Comparison of ENCODE assay signal across 19 cellular contexts in the genomic region with DNA sequence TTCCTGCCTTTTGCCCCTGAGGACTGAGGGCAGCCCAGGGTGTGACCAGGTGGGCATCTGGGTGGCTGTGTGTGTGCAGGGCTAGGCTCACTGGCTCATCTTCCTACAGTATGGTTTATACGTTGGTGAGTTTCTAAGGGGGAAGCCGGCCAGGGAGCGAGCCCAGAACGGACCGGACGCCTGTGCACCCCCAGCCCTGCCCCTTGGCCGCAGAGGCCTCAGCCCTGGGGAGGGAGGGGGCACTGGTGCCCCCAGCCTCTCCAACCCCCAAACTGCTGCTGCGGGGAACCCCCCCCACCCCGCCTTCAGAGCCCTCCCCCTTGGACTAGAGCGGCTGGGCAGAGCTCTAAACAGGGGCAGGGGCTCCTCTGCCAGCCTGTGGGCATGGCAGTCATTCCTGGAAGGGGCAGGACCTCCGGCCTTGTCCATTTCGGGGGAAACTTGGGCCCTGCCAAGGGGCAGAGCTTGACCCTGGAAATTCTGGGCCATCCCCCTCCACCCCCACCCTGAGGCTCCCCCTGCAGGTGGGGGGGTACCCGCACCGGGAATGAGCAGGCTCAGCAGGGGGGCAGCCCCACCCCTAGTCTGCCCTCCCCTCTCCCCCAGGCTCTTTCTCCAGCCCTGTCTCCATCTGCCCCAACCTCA. TPM values are rescaled to one million over a fixed set of nuclear protein-coding genes. Genes with fewer than 3 reads are reported as not detected.
DNase-seq lines count a peak whose midpoint lies in the region; ATAC-seq and TF ChIP-seq lines count a peak whose summit lies in the region.
"Had no signal": no experiment of that assay in that cellular context is flagged by ENCODE, and none has a peak within 500 bp of the region (broad histone marks: within the 10 kb centered on the region; RNA-seq: fewer than 3 reads in every experiment).

No MANE protein-coding gene starts in this region.

- H3K27ac Mint-ChIP-seq in CD4-positive, alpha-beta memory T cell, result peak overlapping the region in 5 of 7 donors; percentile 80 to 94 (median 86)
- peak overlapping the region; percentile 77 for H3K27ac Mint-ChIP-seq in activated B cell treated with CpG ODN at 0.5 μM for 24 hours
- no peak overlapping the region for H3K27ac Mint-ChIP-seq in neural progenitor cell

- H3K4me3 ChIP-seq in CD4-positive, alpha-beta memory T cell (ENCODE audit: low read length in 2 of 2), result no peak overlapping the region
- no peak overlapping the region for H3K4me3 ChIP-seq in H7 (ENCODE audit: insufficient read depth, low read depth, low read length)
- H3K4me3 ChIP-seq in neural progenitor cell, result no peak overlapping the region
- H3K4me3 ChIP-seq: GM12878, SK-N-MC, skin epidermis had no signal

- no peaks in the 10 kb centered on the region for H3K9me3 Mint-ChIP-seq in CD4-positive, alpha-beta memory T cell
- H3K9me3 Mint-ChIP-seq in activated B cell treated with CpG ODN at 0.5 μM for 24 hours (no peaks in the 10 kb centered on the region), neural progenitor cell (no peaks in the 10 kb centered on the region)
- H3K9me3 Mint-ChIP-seq: CD4-positive, CD25-positive, alpha-beta regulatory T cell had no signal

- H3K27ac ChIP-seq in CD4-positive, alpha-beta memory T cell (ENCODE audit: low read depth, low read length), result no peak overlapping the region
- no peak overlapping the region for H3K27ac ChIP-seq in neural progenitor cell
- H3K27ac ChIP-seq: SK-N-MC had no signal

- peaks cover 24% of the 10 kb centered on the region for H3F3A ChIP-seq in neural progenitor cell (ENCODE audit: low read depth)

- H3K4me1 Mint-ChIP-seq in CD4-positive, alpha-beta memory T cell, result peaks cover 12 to 46% (median 32%) of the 10 kb centered on the region in 4 donors
- H3K4me1 Mint-ChIP-seq in activated B cell treated with CpG ODN at 0.5 μM for 24 hours (peaks cover 40% of the 10 kb centered on the region), neural progenitor cell (peaks cover 57% of the 10 kb centered on the region)

- no peaks in the 10 kb centered on the region for H3K9me3 ChIP-seq in CD4-positive, alpha-beta memory T cell (ENCODE audit: control insufficient read depth in 1 of 2, low read length in 2 of 2)
- no peaks in the 10 kb centered on the region for H3K9me3 ChIP-seq in neural progenitor cell (ENCODE audit: low read depth)

- H3K27me3 Mint-ChIP-seq in CD4-positive, alpha-beta memory T cell, result peaks cover 0 to 1% of the 10 kb centered on the region in 2 donors
- no peaks in the 10 kb centered on the region for H3K27me3 Mint-ChIP-seq in activated B cell treated with CpG ODN at 0.5 μM for 24 hours
- peaks cover 2% of the 10 kb centered on the region for H3K27me3 Mint-ChIP-seq in neural progenitor cell (ENCODE audit: insufficient read depth, low read depth)

- no peaks in the 10 kb centered on the region for H3K36me3 ChIP-seq in CD4-positive, alpha-beta memory T cell (ENCODE audit: insufficient read depth, low read length)
- H3K36me3 ChIP-seq in H7 (replicated peaks; ENCODE audit: control insufficient read depth, insufficient read depth, low read length) (peaks cover 6% of the 10 kb centered on the region), neural progenitor cell (no peaks in the 10 kb centered on the region)

- no peak overlapping the region for H3K9ac ChIP-seq in neural progenitor cell

- POLR2A ChIA-PET in CD4-positive, alpha-beta memory T cell (lab: Charles Lee; ENCODE audit: partially characterized antibody), result interaction anchor here (1.3 to 13.4 kb wide), 3 partner anchors 8 to 28 kb away, joined by 4 to 167 read pairs (median 5); a partner anchor contains a TSS
- POLR2A ChIA-PET in activated B cell treated with CpG ODN at 0.5 μM for 24 hours (lab: Charles Lee), result interaction anchor here (5.2 kb wide), 1 partner anchor 15 kb away, joined by 50 read pairs; a partner anchor contains a TSS

- H4K20me1 ChIP-seq in neural progenitor cell (ENCODE audit: low read depth), result peaks cover 56% of the 10 kb centered on the region

- H3K79me2 ChIP-seq in neural progenitor cell (ENCODE audit: low read depth), result peaks cover 8% of the 10 kb centered on the region

- ATAC-seq in activated B cell treated with CpG ODN at 0.5 μM for 24 hours (ENCODE audit: low read depth), result no peak
- no peak for ATAC-seq in HG02884 (IDR thresholded peaks at IDR 0.05; ENCODE audit: unreplicated experiment)
- no peak for ATAC-seq in GM19467 (IDR thresholded peaks at IDR 0.05; ENCODE audit: unreplicated experiment)
- ATAC-seq in GM19328 (IDR thresholded peaks at IDR 0.05; ENCODE audit: unreplicated experiment), result no peak

- intact Hi-C loops in CD4-positive, alpha-beta memory T cell (cut with micrococcal nuclease), result no loop called here
- intact Hi-C loops in activated B cell treated with CpG ODN at 0.5 μM for 24 hours (cut with micrococcal nuclease), result no loop called here

- H2AFZ ChIP-seq in neural progenitor cell (replicated peaks), result no peak overlapping the region

- peaks cover 38% of the 10 kb centered on the region for H3K4me1 ChIP-seq in CD4-positive, alpha-beta memory T cell (ENCODE audit: insufficient read depth, low read length)
- peaks cover 22% of the 10 kb centered on the region for H3K4me1 ChIP-seq in neural progenitor cell

- no peaks in the 10 kb centered on the region for H3K36me3 Mint-ChIP-seq in CD4-positive, alpha-beta memory T cell
- peaks cover 16% of the 10 kb centered on the region for H3K36me3 Mint-ChIP-seq in activated B cell treated with CpG ODN at 0.5 μM for 24 hours (ENCODE audit: low read depth)
- no peaks in the 10 kb centered on the region for H3K36me3 Mint-ChIP-seq in neural progenitor cell
- H3K36me3 Mint-ChIP-seq: CD4-positive, CD25-positive, alpha-beta regulatory T cell had no signal

- no peaks in the 10 kb centered on the region for H3K27me3 ChIP-seq in CD4-positive, alpha-beta memory T cell (ENCODE audit: insufficient read depth, low read length)
- peaks cover 3% of the 10 kb centered on the region; the same call in 1 of the 2 replicates for H3K27me3 ChIP-seq in H7 (ENCODE audit: control insufficient read depth, insufficient read depth, low read length)
- H3K27me3 ChIP-seq in neural progenitor cell, result peaks cover 6% of the 10 kb centered on the region

- no peak overlapping the region for H3K4me3 Mint-ChIP-seq in CD4-positive, alpha-beta memory T cell
- H3K4me3 Mint-ChIP-seq in activated B cell treated with CpG ODN at 0.5 μM for 24 hours, result no peak overlapping the region
- peak overlapping the region; percentile 55 for H3K4me3 Mint-ChIP-seq in neural progenitor cell
- H3K4me3 Mint-ChIP-seq: activated CD8-positive, alpha-beta T cell treated with anti-CD3 and anti-CD28 coated beads, Interleukin-2, amount 10 ng/mL, durations not matched to agents 7 days and 5 days had no signal

- CTCF ChIA-PET in CD4-positive, alpha-beta memory T cell (lab: Charles Lee; ENCODE audit: partially characterized antibody), result interaction anchor here (0.9 to 4.7 kb wide), 6 partner anchors 7 to 62 kb away, joined by 3 to 42 read pairs (median 3); no protein-coding TSS in a partner anchor
- CTCF ChIA-PET in activated B cell treated with CpG ODN at 0.5 μM for 24 hours (lab: Charles Lee), result interaction anchor here (1.3 to 2.8 kb wide), 2 partner anchors 61 kb away, joined by 3 to 23 read pairs; no protein-coding TSS in a partner anchor

- no peak for TF ChIP-seq CTCF in activated B cell treated with CpG ODN at 0.5 μM for 24 hours (IDR thresholded peaks at IDR 0.05)
- TF ChIP-seq CTCF in neural progenitor cell (IDR thresholded peaks at IDR 0.05), result no peak

- no peak overlapping the region for H3K4me2 ChIP-seq in neural progenitor cell

- no peak for DNase-seq in CD4-positive, alpha-beta memory T cell
- peak; percentile 76 for DNase-seq in H7
- DNase-seq in activated B cell treated with CpG ODN at 0.5 μM for 24 hours, result no peak
- no peak for DNase-seq in neural progenitor cell (ENCODE audit: low spot score)
- DNase-seq: activated CD8-positive, alpha-beta T cell treated with anti-CD3 and anti-CD28 coated beads, Interleukin-2, amount 10 ng/mL, durations not matched to agents 7 days and 5 days; activated effector memory CD4-positive, alpha-beta T cell treated with anti-CD3 and anti-CD28 coated beads, Interleukin-2, amount 50 U/mL, for 16 hours; CD4-positive, CD25-positive, alpha-beta regulatory T cell; EL; foreskin fibroblast; NCI-H2029 treated with DMSO at 0.1 percent for 48 hours; NCI-H524; posterior cingulate gyrus had no signal

RNA-seq across cellular contexts. Expression of a gene that starts 5.4 kb away (rescaled TPM):
- total RNA-seq in CD4-positive, alpha-beta memory T cell, result 10 to 100 TPM; 40.4 to 45.1 TPM
- 10 to 100 TPM; 53.4 to 77.5 TPM for polyA plus RNA-seq in CD4-positive, alpha-beta memory T cell
- 117 and 125 TPM in 2 replicates for total RNA-seq in H7 (2014; rRNA removed; shearing (Covaris generic))
- total RNA-seq in activated B cell treated with CpG ODN at 0.5 μM for 24 hours, result 53.4 and 62.6 TPM in 2 replicates
- 19.0 and 41.0 TPM in 2 replicates for total RNA-seq in neural progenitor cell (ENCODE audit: low replicate concordance)

RNA-seq across cellular contexts. Expression of a gene that starts 5.6 kb away (rescaled TPM):
- total RNA-seq in CD4-positive, alpha-beta memory T cell, result 1 to 10 TPM; 1.4 to 1.8 TPM
- not detected for polyA plus RNA-seq in CD4-positive, alpha-beta memory T cell
- total RNA-seq in H7 (2014; rRNA removed; shearing (Covaris generic)), result 3.5 and 12.0 TPM in 2 replicates
- total RNA-seq in activated B cell treated with CpG ODN at 0.5 μM for 24 hours (0.93 and 1.0 TPM in 2 replicates), neural progenitor cell (ENCODE audit: low replicate concordance) (5.6 and 5.7 TPM in 2 replicates)
- polyA plus RNA-seq: CD4-positive, CD25-positive, alpha-beta regulatory T cell had no signal

RNA-seq across cellular contexts. Expression of a gene that starts 8.1 kb away (rescaled TPM):
- not detected for total RNA-seq in CD4-positive, alpha-beta memory T cell
- not detected for polyA plus RNA-seq in CD4-positive, alpha-beta memory T cell
- 0.42 and 0.85 TPM in 2 replicates for total RNA-seq in H7 (2014; rRNA removed; shearing (Covaris generic))
- total RNA-seq in activated B cell treated with CpG ODN at 0.5 μM for 24 hours (not detected in 2 replicates), neural progenitor cell (ENCODE audit: low replicate concordance) (0.03 TPM in 1 of 2 replicates, not detected in the other)
- total RNA-seq: activated CD8-positive, alpha-beta T cell treated with anti-CD3 and anti-CD28 coated beads, Interleukin-2, amount 10 ng/mL, durations not matched to agents 7 days and 5 days; CD4-positive, CD25-positive, alpha-beta regulatory T cell; endothelial cell of umbilical vein; GM12878 had no signal
- polyA plus RNA-seq: CD4-positive, CD25-positive, alpha-beta regulatory T cell; endothelial cell of umbilical vein; GM12878 had no signal

RNA-seq across cellular contexts. Expression of a gene that starts 15.1 kb away (rescaled TPM):
- 10 to 100 TPM; 76.4 to 79.4 TPM for total RNA-seq in CD4-positive, alpha-beta memory T cell
- 10 to 100 TPM in 1 of 2 donors, 1 to 10 TPM in 1; 9.7 to 15.2 TPM for polyA plus RNA-seq in CD4-positive, alpha-beta memory T cell
- 140 and 165 TPM in 2 replicates for total RNA-seq in H7 (2014; rRNA removed; shearing (Covaris generic))
- total RNA-seq in activated B cell treated with CpG ODN at 0.5 μM for 24 hours (115 and 118 TPM in 2 replicates), neural progenitor cell (ENCODE audit: low replicate concordance) (54.0 and 85.5 TPM in 2 replicates)

RNA-seq across cellular contexts. Expression of a gene that starts 26.1 kb away (rescaled TPM):
- 10 to 100 TPM; 33.6 to 34.0 TPM for total RNA-seq in CD4-positive, alpha-beta memory T cell
- 1 to 10 TPM; 1.7 to 7.3 TPM for polyA plus RNA-seq in CD4-positive, alpha-beta memory T cell
- 21.5 and 28.1 TPM in 2 replicates for total RNA-seq in H7 (2014; rRNA removed; shearing (Covaris generic))
- total RNA-seq in activated B cell treated with CpG ODN at 0.5 μM for 24 hours (37.0 and 45.6 TPM in 2 replicates), neural progenitor cell (ENCODE audit: low replicate concordance) (10.6 and 38.2 TPM in 2 replicates)
